Comparison of ENCODE assay signal across 25 cellular contexts in genomic region chr3:14634763-14635400, GRCh38. TPM values are rescaled to one million over a fixed set of nuclear protein-coding genes. Genes with fewer than 3 reads are reported as not detected.
DNase-seq lines count a peak whose midpoint lies in the region; ATAC-seq and TF ChIP-seq lines count a peak whose summit lies in the region.
"Had no signal": no experiment of that assay in that cellular context is flagged by ENCODE, and none has a peak within 500 bp of the region (broad histone marks: within the 10 kb centered on the region; RNA-seq: fewer than 3 reads in every experiment).

No MANE protein-coding gene starts in this region.

- no peak overlapping the region for H3K4me3 Mint-ChIP-seq in CD4-positive, alpha-beta T cell
- H3K4me3 Mint-ChIP-seq: activated CD4-positive, alpha-beta T cell treated with anti-CD3 and anti-CD28 coated beads, Interleukin-2, amount 10 ng/mL, durations not matched to agents 24 days and 14 days; activated naive CD8-positive, alpha-beta T cell treated with anti-CD3 and anti-CD28 coated beads, Interleukin-2, amount 10 ng/mL, durations not matched to agents 7 days and 5 days; T-helper 17 cell had no signal

- peak; percentile 20 for DNase-seq in HPDE6-E6E7 (ENCODE audit: extremely low spot score)
- peak; percentile 83 for DNase-seq in PC-3
- peak; percentile 16 for DNase-seq in fibroblast of pulmonary artery (ENCODE audit: low read depth)
- DNase-seq in effector CD8-positive, alpha-beta T cell (lab: John Stamatoyannopoulos, UW) = no peak
- no peak for DNase-seq in CD4-positive, alpha-beta T cell
- DNase-seq in NCI-H1930 (lab: John Stamatoyannopoulos, UW) = no peak
- DNase-seq in prostate gland (ENCODE audit: low spot score) = no peak
- DNase-seq: activated CD4-positive, alpha-beta T cell treated with anti-CD3 and anti-CD28 coated beads, Interleukin-2, amount 10 ng/mL, durations not matched to agents 24 days and 14 days; activated naive CD8-positive, alpha-beta T cell treated with anti-CD3 and anti-CD28 coated beads, Interleukin-2, amount 10 ng/mL, durations not matched to agents 7 days and 5 days; brain microvascular endothelial cell; C1 segment of cervical spinal cord; gastrocnemius medialis; KBM-7; mesenchymal stem cell; MV-4-11; naive B cell; NCI-H524; SIG-M5; stimulated activated CD4-positive, alpha-beta T cell treated with anti-CD3 and anti-CD28 coated beads, Interleukin-1b, Interleukin-23, amount 100 ng/mL, for 48 hours; stimulated activated naive CD4-positive, alpha-beta T cell; T-helper 17 cell had no signal

- no TSS peak for BruUV-seq in PC-3 (replicated peaks; lab: Mats Ljungman, UMichigan)

- H3K27ac ChIP-seq in ACC112 (ENCODE audit: low read depth, low read length) = peak overlapping the region; percentile 48
- H3K27ac ChIP-seq in PC-3 (ENCODE audit: low read length) = peak overlapping the region; percentile 88
- H3K27ac ChIP-seq in CD4-positive, alpha-beta T cell (ENCODE audit: low read depth, low read length) = no peak overlapping the region
- no peak overlapping the region for H3K27ac ChIP-seq in prostate gland
- H3K27ac ChIP-seq: brain microvascular endothelial cell, coronary artery, gastrocnemius medialis, parathyroid adenoma had no signal

- H3K4me1 Mint-ChIP-seq in CD4-positive, alpha-beta T cell (ENCODE audit: low read depth) = no peaks in the 10 kb centered on the region
- H3K4me1 Mint-ChIP-seq: activated CD4-positive, alpha-beta T cell treated with anti-CD3 and anti-CD28 coated beads, Interleukin-2, amount 10 ng/mL, durations not matched to agents 24 days and 14 days; activated naive CD8-positive, alpha-beta T cell treated with anti-CD3 and anti-CD28 coated beads, Interleukin-2, amount 10 ng/mL, durations not matched to agents 7 days and 5 days; naive B cell had no signal

- H3K79me2 ChIP-seq in ACC112 (ENCODE audit: control insufficient read depth, insufficient read depth, low read length, unreplicated experiment) (no peaks in the 10 kb centered on the region), PC-3 (ENCODE audit: low read length) (no peaks in the 10 kb centered on the region)
- H3K79me2 ChIP-seq: parathyroid adenoma had no signal

- no peak for TF ChIP-seq POLR2A in prostate gland (IDR thresholded peaks at IDR 0.05)

- no peaks in the 10 kb centered on the region for H3F3A ChIP-seq in PC-3 (ENCODE audit: low read length, unreplicated experiment)

- H3K4me1 ChIP-seq in ACC112 (ENCODE audit: control insufficient read depth, insufficient read depth, low read length, unreplicated experiment) = peaks cover 12% of the 10 kb centered on the region
- H3K4me1 ChIP-seq in PC-3 (ENCODE audit: insufficient read depth, low read length) = peaks cover 36% of the 10 kb centered on the region
- no peaks in the 10 kb centered on the region for H3K4me1 ChIP-seq in prostate gland (replicated peaks)
- H3K4me1 ChIP-seq: gastrocnemius medialis, parathyroid adenoma had no signal

- peak overlapping the region; percentile 75 for H2AFZ ChIP-seq in ACC112 (ENCODE audit: low read length, unreplicated experiment)
- peak overlapping the region; percentile 11; the same call in 1 of the 2 replicates for H2AFZ ChIP-seq in PC-3 (ENCODE audit: low read length)
- H2AFZ ChIP-seq: parathyroid adenoma had no signal

- no peaks in the 10 kb centered on the region for H4K20me1 ChIP-seq in PC-3 (ENCODE audit: low read length)

- peak; percentile 81 for ATAC-seq in PC-3
- ATAC-seq in CD4-positive, alpha-beta T cell (ENCODE audit: poor library complexity) = no peak
- ATAC-seq: gastrocnemius medialis, T-helper 17 cell had no signal

- H3K9me3 ChIP-seq in PC-3 (ENCODE audit: low read length) = no peaks in the 10 kb centered on the region
- H3K9me3 ChIP-seq in CD4-positive, alpha-beta T cell (ENCODE audit: control insufficient read depth, low read length) = no peaks in the 10 kb centered on the region
- no peaks in the 10 kb centered on the region for H3K9me3 ChIP-seq in prostate gland
- H3K9me3 ChIP-seq: gastrocnemius medialis had no signal

- POLR2A ChIA-PET in PC-3 (lab: Charles Lee; ENCODE audit: unreplicated experiment) = no interaction called here
- POLR2A ChIA-PET in CD4-positive, alpha-beta T cell (lab: Charles Lee) = no interaction called here

- 63% methylated on average over 4 of the region's 4 CpGs for WGBS in prostate gland

- peak overlapping the region; percentile 27 for H3K4me2 ChIP-seq in PC-3 (ENCODE audit: low read length)

- H3K36me3 Mint-ChIP-seq in CD4-positive, alpha-beta T cell (ENCODE audit: low read depth) = no peaks in the 10 kb centered on the region
- H3K36me3 Mint-ChIP-seq: activated naive CD8-positive, alpha-beta T cell treated with anti-CD3 and anti-CD28 coated beads, Interleukin-2, amount 10 ng/mL, durations not matched to agents 7 days and 5 days had no signal

- H3K27me3 ChIP-seq in ACC112 (ENCODE audit: insufficient read depth, low read length) (peaks cover 22% of the 10 kb centered on the region; the same call in 1 of the 2 replicates), PC-3 (ENCODE audit: low read length) (no peaks in the 10 kb centered on the region), prostate gland (replicated peaks; ENCODE audit: insufficient read depth) (no peaks in the 10 kb centered on the region)
- peaks cover 19% of the 10 kb centered on the region for H3K27me3 ChIP-seq in CD4-positive, alpha-beta T cell (ENCODE audit: control insufficient read depth, insufficient read depth, low read length)
- H3K27me3 ChIP-seq: brain microvascular endothelial cell had no signal

- intact Hi-C loops in PC-3 (cut with micrococcal nuclease) (no loop called here), prostate gland (cut with DNase I) (no loop called here)
- intact Hi-C loops in CD4-positive, alpha-beta T cell (cut with DNase I, micrococcal nuclease) = loop anchor here in 1 of 2 experiments (1.0 kb wide), 1 partner anchor 286 kb away; no protein-coding TSS in a partner anchor

- TF ChIP-seq CTCF in PC-3 (conservative IDR thresholded peaks at IDR 0.05; ENCODE audit: low read depth, low read length) = no peak
- TF ChIP-seq CTCF in fibroblast of pulmonary artery (IDR thresholded peaks at IDR 0.05; ENCODE audit: low read length, missing control alignments) = no peak
- TF ChIP-seq CTCF in CD4-positive, alpha-beta T cell (IDR thresholded peaks at IDR 0.05) = no peak
- TF ChIP-seq CTCF in prostate gland (IDR thresholded peaks at IDR 0.05) = no peak

- H3K36me3 ChIP-seq in ACC112 (ENCODE audit: insufficient read depth, low read length) (no peaks in the 10 kb centered on the region), PC-3 (ENCODE audit: low read depth, low read length) (no peaks in the 10 kb centered on the region), prostate gland (no peaks in the 10 kb centered on the region)
- H3K36me3 ChIP-seq: brain microvascular endothelial cell, gastrocnemius medialis had no signal

- no peaks in the 10 kb centered on the region for H3K9me3 Mint-ChIP-seq in CD4-positive, alpha-beta T cell
- H3K9me3 Mint-ChIP-seq: activated CD4-positive, alpha-beta T cell treated with anti-CD3 and anti-CD28 coated beads, Interleukin-2, amount 10 ng/mL, durations not matched to agents 24 days and 14 days; activated naive CD8-positive, alpha-beta T cell treated with anti-CD3 and anti-CD28 coated beads, Interleukin-2, amount 10 ng/mL, durations not matched to agents 7 days and 5 days had no signal

- no peak overlapping the region for H3K27ac Mint-ChIP-seq in CD4-positive, alpha-beta T cell
- H3K27ac Mint-ChIP-seq: activated CD4-positive, alpha-beta T cell treated with anti-CD3 and anti-CD28 coated beads, Interleukin-2, amount 10 ng/mL, durations not matched to agents 24 days and 14 days; activated naive CD8-positive, alpha-beta T cell treated with anti-CD3 and anti-CD28 coated beads, Interleukin-2, amount 10 ng/mL, durations not matched to agents 7 days and 5 days; naive B cell; T-helper 17 cell had no signal

- peak overlapping the region; percentile 49; the same call in 1 of the 2 replicates for H3K9ac ChIP-seq in PC-3 (ENCODE audit: low read length)
- H3K9ac ChIP-seq: parathyroid adenoma had no signal

- no peaks in the 10 kb centered on the region for H3K9me2 ChIP-seq in PC-3 (replicated peaks; ENCODE audit: low read length)

- peaks cover 62% of the 10 kb centered on the region for H3K27me3 Mint-ChIP-seq in CD4-positive, alpha-beta T cell

- H3K4me3 ChIP-seq in ACC112 (ENCODE audit: low read depth, low read length) (no peak overlapping the region), PC-3 (ENCODE audit: low read length) (no peak overlapping the region), fibroblast of pulmonary artery (replicated peaks; ENCODE audit: low read depth, low read length) (no peak overlapping the region), prostate gland (no peak overlapping the region)
- H3K4me3 ChIP-seq: coronary artery, gastrocnemius medialis, GM12878 had no signal

- CTCF ChIA-PET in PC-3 (lab: Charles Lee) = no interaction called here
- CTCF ChIA-PET in CD4-positive, alpha-beta T cell (lab: Charles Lee) = interaction anchor here (1.1 kb wide), 1 partner anchor 286 kb away, joined by 3 read pairs; no protein-coding TSS in a partner anchor

RNA-seq across cellular contexts. Expression of gene CCDC174, which starts 16.7 kb away (rescaled TPM):
- 8.2 and 16.1 TPM in 2 replicates for total RNA-seq in PC-3 (2014; rRNA removed)
- total RNA-seq in CD4-positive, alpha-beta T cell = 10 to 100 TPM; 32.9 to 37.5 TPM
- 10 to 100 TPM; 12.3 to 25.2 TPM for total RNA-seq in prostate gland

RNA-seq across cellular contexts. Expression of gene C3orf20, which starts 40.1 kb away (rescaled TPM):
- total RNA-seq in PC-3 (2014; rRNA removed) (not detected in 2 replicates), prostate gland (under 1 TPM in 1 of 2 donors, not detected in 1; 0.28 TPM)
- total RNA-seq in CD4-positive, alpha-beta T cell = under 1 TPM in 1 of 2 experiments, not detected in 1; 0.14 TPM

Comparison
In these comparisons a context has a peak if more than half of its experiments do, and no peak if none do; other contexts are left out.
1. H3K27ac ChIP-seq: peak in ACC112 (single experiment) and PC-3 (single experiment); none in CD4-positive, alpha-beta T cell (single experiment) and prostate gland (0 of 2).
2. DNase-seq: peak in HPDE6-E6E7 (single experiment), PC-3 (single experiment) and fibroblast of pulmonary artery (single experiment); none in effector CD8-positive, alpha-beta T cell (single experiment), CD4-positive, alpha-beta T cell (0 of 10), NCI-H1930 (0 of 2) and prostate gland (single experiment).